Comparison of ENCODE assay signal across 14 cellular contexts in the genomic region with DNA sequence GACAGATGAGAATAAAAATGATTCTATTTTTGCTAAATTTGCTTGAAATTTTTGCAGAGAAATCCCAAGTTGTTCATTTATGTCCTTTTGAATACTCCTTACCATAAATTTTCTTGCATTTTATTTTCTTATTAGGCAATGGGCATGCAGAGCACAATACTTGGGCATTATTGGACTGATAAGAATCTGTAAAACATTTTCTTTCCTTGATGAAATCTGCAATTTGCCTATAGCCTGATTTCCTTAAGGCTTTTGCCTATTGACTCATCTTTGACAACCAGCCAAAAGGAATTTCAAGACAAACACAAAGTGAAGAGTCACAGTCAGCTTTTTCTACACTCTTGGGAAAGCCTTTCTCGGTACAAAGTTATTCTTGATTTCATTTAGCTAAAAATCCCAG. TPM values are rescaled to one million over a fixed set of nuclear protein-coding genes. Genes with fewer than 3 reads are reported as not detected.
DNase-seq lines count a peak whose midpoint lies in the region; ATAC-seq and TF ChIP-seq lines count a peak whose summit lies in the region.
"Had no signal": no experiment of that assay in that cellular context is flagged by ENCODE, and none has a peak within 500 bp of the region (broad histone marks: within the 10 kb centered on the region; RNA-seq: fewer than 3 reads in every experiment).

No MANE protein-coding gene starts in this region.

- DNase-seq in BJ (ENCODE audit: low read depth) (peak; percentile 85), NCI-H226 (peak; percentile 64), choroid plexus epithelial cell (ENCODE audit: low read depth) (peak; percentile 94), non-pigmented ciliary epithelial cell (ENCODE audit: low read depth) (peak; percentile 76), NCI-H748 (lab: John Stamatoyannopoulos, UW; ENCODE audit: unreplicated experiment) (no peak), erythroblast (lab: John Stamatoyannopoulos, UW) (no peak)
- DNase-seq: COR-L47, NCI-H1092, NCI-H748 treated with DMSO at 0.1 percent for 48 hours, testis had no signal

- CTCF ChIA-PET in BJ (lab: Yijun Ruan, JAX) = no interaction called here

- POLR2A ChIA-PET in BJ (lab: Charles Lee) = no interaction called here

- no peak for TF ChIP-seq POLR2A in erythroblast (IDR thresholded peaks at IDR 0.05; ENCODE audit: low read length)

- no peaks in the 10 kb centered on the region for H3K27me3 ChIP-seq in BJ (ENCODE audit: control insufficient read depth, insufficient read depth, low read length)
- H3K27me3 ChIP-seq: testis had no signal

- no peak for TF ChIP-seq CTCF in BJ (IDR thresholded peaks at IDR 0.05; ENCODE audit: insufficient read depth, low read depth, low read length)
- TF ChIP-seq CTCF in choroid plexus epithelial cell (conservative IDR thresholded peaks at IDR 0.05; ENCODE audit: low read depth, low read length) = no peak

- H3K4me3 ChIP-seq in BJ (ENCODE audit: low read depth, low read length) = no peak overlapping the region
- H3K4me3 ChIP-seq in choroid plexus epithelial cell (ENCODE audit: low read depth, low read length) = no peak overlapping the region
- H3K4me3 ChIP-seq: testis had no signal

- H3K36me3 ChIP-seq in BJ (ENCODE audit: control insufficient read depth, insufficient read depth, low read length) = no peaks in the 10 kb centered on the region

- ATAC-seq in HG03521 (IDR thresholded peaks at IDR 0.05; ENCODE audit: unreplicated experiment) (no peak), GM18861 (IDR thresholded peaks at IDR 0.05; ENCODE audit: unreplicated experiment) (no peak)
- ATAC-seq: activated naive CD4-positive, alpha-beta T cell treated with anti-CD3 and anti-CD28 coated beads, Interleukin-2, amount 50 U/mL, for 72 hours; left lobe of liver had no signal

RNA-seq across cellular contexts. Expression of a gene that starts 30.5 kb away (rescaled TPM):
- polyA plus RNA-seq in BJ (2011; rRNA removed) = not detected in 2 replicates
- polyA minus RNA-seq in BJ (2011; rRNA and poly(A)+ RNA removed) = not detected in 2 replicates

Comparison
In these comparisons a context has a peak if more than half of its experiments do, and no peak if none do; other contexts are left out.
1. DNase-seq: peak in BJ (single experiment), NCI-H226 (single experiment), choroid plexus epithelial cell (single experiment) and non-pigmented ciliary epithelial cell (single experiment); none in NCI-H748 (single experiment) and erythroblast (0 of 2).